In the genomic region with DNA sequence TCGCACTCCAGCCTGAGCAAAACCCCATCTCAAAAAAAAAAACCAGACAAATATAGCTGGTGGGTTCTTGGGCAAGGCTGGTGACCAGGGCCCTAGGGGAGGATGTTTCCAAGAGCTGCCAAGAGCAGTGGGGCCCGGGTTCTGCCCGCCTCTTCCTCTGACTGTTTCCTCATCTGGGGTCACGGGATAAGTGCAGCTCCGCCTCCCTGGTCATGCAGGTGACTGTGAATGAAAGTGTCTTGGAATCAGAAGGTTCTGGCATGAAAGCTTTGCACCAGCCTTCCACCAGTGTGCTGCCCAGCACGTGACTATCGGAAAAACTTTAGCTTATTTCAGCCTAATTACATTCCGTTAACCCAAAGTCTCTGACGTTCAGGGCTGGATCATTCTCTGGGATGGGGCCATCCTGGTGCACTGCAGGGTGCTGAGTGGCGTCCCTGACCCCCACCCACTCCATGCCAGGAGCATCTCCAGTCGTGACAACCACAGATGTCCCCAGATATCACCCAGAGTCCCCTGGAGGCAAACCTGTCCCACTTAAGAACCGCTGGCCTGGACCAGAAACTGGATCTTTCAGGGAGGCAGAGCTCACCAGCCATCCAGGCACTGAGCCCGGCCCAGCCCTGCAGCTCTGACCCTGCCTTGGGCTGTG, we compare ENCODE assay signal across 1 cellular context.
TF ChIP-seq lines count a peak whose summit lies in the region.

No MANE protein-coding gene starts in this region.

TF ChIP-seq in HepG2, 621 proteins besides CTCF, POLR2A, EP300 and RAD21 (continued from another document):
- TF ChIP-seq, protein P1, sequence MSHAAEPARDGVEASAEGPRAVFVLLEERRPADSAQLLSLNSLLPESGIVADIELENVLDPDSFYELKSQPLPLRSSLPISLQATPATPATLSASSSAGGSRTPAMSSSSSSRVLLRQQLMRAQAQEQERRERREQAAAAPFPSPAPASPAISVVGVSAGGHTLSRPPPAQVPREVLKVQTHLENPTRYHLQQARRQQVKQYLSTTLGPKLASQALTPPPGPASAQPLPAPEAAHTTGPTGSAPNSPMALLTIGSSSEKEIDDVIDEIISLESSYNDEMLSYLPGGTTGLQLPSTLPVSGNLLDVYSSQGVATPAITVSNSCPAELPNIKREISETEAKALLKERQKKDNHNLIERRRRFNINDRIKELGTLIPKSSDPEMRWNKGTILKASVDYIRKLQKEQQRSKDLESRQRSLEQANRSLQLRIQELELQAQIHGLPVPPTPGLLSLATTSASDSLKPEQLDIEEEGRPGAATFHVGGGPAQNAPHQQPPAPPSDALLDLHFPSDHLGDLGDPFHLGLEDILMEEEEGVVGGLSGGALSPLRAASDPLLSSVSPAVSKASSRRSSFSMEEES (CRISPR knock-in tag; IDR thresholded peaks at IDR 0.05) = peak; percentile 40; the same call in 1 of the 2 replicates
- TF ChIP-seq, protein P2, sequence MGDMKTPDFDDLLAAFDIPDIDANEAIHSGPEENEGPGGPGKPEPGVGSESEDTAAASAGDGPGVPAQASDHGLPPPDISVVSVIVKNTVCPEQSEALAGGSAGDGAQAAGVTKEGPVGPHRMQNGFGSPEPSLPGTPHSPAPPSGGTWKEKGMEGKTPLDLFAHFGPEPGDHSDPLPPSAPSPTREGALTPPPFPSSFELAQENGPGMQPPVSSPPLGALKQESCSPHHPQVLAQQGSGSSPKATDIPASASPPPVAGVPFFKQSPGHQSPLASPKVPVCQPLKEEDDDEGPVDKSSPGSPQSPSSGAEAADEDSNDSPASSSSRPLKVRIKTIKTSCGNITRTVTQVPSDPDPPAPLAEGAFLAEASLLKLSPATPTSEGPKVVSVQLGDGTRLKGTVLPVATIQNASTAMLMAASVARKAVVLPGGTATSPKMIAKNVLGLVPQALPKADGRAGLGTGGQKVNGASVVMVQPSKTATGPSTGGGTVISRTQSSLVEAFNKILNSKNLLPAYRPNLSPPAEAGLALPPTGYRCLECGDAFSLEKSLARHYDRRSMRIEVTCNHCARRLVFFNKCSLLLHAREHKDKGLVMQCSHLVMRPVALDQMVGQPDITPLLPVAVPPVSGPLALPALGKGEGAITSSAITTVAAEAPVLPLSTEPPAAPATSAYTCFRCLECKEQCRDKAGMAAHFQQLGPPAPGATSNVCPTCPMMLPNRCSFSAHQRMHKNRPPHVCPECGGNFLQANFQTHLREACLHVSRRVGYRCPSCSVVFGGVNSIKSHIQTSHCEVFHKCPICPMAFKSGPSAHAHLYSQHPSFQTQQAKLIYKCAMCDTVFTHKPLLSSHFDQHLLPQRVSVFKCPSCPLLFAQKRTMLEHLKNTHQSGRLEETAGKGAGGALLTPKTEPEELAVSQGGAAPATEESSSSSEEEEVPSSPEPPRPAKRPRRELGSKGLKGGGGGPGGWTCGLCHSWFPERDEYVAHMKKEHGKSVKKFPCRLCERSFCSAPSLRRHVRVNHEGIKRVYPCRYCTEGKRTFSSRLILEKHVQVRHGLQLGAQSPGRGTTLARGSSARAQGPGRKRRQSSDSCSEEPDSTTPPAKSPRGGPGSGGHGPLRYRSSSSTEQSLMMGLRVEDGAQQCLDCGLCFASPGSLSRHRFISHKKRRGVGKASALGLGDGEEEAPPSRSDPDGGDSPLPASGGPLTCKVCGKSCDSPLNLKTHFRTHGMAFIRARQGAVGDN (CRISPR knock-in tag; IDR thresholded peaks at IDR 0.05) = peak; percentile 22; the same call in 1 of the 2 replicates
- TF ChIP-seq ZNF552 (CRISPR knock-in tag; IDR thresholded peaks at IDR 0.05; ENCODE audit: borderline replicate concordance) (no peak), SOX6 (IDR thresholded peaks at IDR 0.05) (no peak), SOX6 (CRISPR knock-in tag; IDR thresholded peaks at IDR 0.05) (no peak), GTF3A (CRISPR knock-in tag; conservative IDR thresholded peaks at IDR 0.05) (no peak), ZNF841 (CRISPR knock-in tag; IDR thresholded peaks at IDR 0.05; ENCODE audit: borderline replicate concordance) (no peak), GATAD2A (CRISPR knock-in tag; IDR thresholded peaks at IDR 0.05) (no peak), ZNF883 (CRISPR knock-in tag; IDR thresholded peaks at IDR 0.05; ENCODE audit: not compliant biosample characterization) (peak; percentile 36), IKZF4 (CRISPR knock-in tag; IDR thresholded peaks at IDR 0.05; ENCODE audit: borderline replicate concordance, low read depth, not compliant biosample characterization) (no peak), BHLHE40 (IDR thresholded peaks at IDR 0.05; ENCODE audit: low read length) (0 out of 2 replicates have a peak, but pooled peaks have one; percentile 31)
